Comparison of ENCODE assay signal across 3 cellular contexts in the genomic region with DNA sequence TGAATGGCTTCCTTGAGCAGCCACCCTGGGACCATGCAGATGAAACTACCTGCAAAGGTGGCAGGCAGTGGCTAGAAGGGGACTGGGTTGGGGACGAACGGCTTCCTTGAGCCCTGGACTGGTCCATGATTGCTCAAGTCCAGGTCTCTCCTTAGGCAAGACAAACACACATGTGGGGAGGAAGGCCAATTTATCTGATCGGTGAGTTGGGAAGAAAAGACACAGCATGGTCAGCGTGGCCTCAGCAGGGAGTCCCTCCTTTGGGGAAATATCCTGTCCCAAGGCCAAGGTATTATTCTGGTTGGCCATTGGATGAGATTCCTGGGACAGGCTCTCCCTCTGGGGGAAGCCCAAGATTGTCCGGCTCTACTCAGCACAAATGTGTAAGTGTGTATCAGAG.
"Had no signal": no experiment of that assay in that cellular context is flagged by ENCODE, and none has a peak within 500 bp of the region (broad histone marks: within the 10 kb centered on the region; RNA-seq: fewer than 3 reads in every experiment).

No MANE protein-coding gene starts in this region.

- DNase-seq: GDM1, GF-D8 had no signal

- H3K4me3 ChIP-seq: GM12878 had no signal

- ATAC-seq: GM12878 had no signal
